8 cellular contexts compared by ENCODE assay signal in the genomic region with DNA sequence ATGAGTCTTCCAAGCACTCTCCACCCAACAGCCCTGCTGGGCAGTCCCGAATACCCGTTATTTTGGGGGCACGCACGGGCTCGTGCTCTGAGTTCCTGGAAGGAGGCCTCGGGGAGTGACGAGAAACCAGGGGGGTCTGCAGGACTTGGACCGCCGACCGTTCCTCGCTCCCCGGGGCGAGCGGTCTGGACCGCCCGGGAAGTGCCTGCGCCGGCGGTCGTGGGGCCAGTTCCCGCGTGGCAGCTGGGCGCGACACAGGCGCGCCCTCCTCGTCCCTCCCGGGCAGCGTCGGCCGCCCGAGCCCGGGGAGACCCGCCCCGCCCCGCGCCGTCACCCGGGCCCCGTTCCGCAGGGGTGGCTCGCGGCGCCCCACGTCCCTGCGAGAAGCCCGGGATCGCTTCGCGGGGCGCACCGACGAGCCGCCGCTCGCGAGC. TPM values are rescaled to one million over a fixed set of nuclear protein-coding genes. Genes with fewer than 3 reads are reported as not detected.
DNase-seq lines count a peak whose midpoint lies in the region; ATAC-seq and TF ChIP-seq lines count a peak whose summit lies in the region.

No MANE protein-coding gene starts in this region.

- CTCF ChIA-PET in AG04449 (lab: Yijun Ruan, JAX), result interaction anchor here (1.0 kb wide), 1 partner anchor 110 kb away, joined by 3 read pairs; no protein-coding TSS in a partner anchor

- POLR2A ChIA-PET in AG04449 (lab: Yijun Ruan, JAX), result interaction anchor here (1.2 to 2.1 kb wide), 4 partner anchors 48 to 112 kb away, joined by 3 to 7 read pairs (median 6); a partner anchor contains a TSS

- H3K36me3 ChIP-seq in SJSA1, result peaks cover 25% of the 10 kb centered on the region
- no peaks in the 10 kb centered on the region for H3K36me3 ChIP-seq in endodermal cell (ENCODE audit: control insufficient read depth, insufficient read depth, low read length)
- H3K36me3 ChIP-seq in urinary bladder (ENCODE audit: insufficient read depth), result no peaks in the 10 kb centered on the region

- H3K27me3 ChIP-seq in SJSA1 (replicated peaks) (no peaks in the 10 kb centered on the region), endodermal cell (ENCODE audit: control insufficient read depth, insufficient read depth, low read length, poor library complexity, severe bottlenecking) (peaks cover 32% of the 10 kb centered on the region), mononuclear cell (ENCODE audit: insufficient read depth, low read length) (peaks cover 7% of the 10 kb centered on the region)

- H3K9ac ChIP-seq in endodermal cell (ENCODE audit: extremely low read depth, low read length, poor library complexity, severe bottlenecking), result peak overlapping the region; percentile 63

- H3K9me3 ChIP-seq in SJSA1 (replicated peaks) (0 out of 2 replicates have a peak, but pooled peaks cover 4% of the 10 kb centered on the region), endodermal cell (ENCODE audit: control insufficient read depth, low read length) (no peaks in the 10 kb centered on the region), mononuclear cell (ENCODE audit: low read depth, low read length) (no peaks in the 10 kb centered on the region)

- H3K27ac Mint-ChIP-seq in endodermal cell, result no peak overlapping the region

- DNase-seq in AG04449 (ENCODE audit: low read depth, low spot score), result no peak
- DNase-seq in SJSA1 (ENCODE audit: low read depth in 1 of 2, low spot score in 2 of 2), result peak; percentile 44 to 76
- DNase-seq in endodermal cell, result peak; percentile 58
- no peak for DNase-seq in putamen (ENCODE audit: low spot score)

- H3K36me3 Mint-ChIP-seq in endodermal cell (ENCODE audit: low read depth), result no peaks in the 10 kb centered on the region

- H3K4me3 ChIP-seq in AG04449 (ENCODE audit: low read depth, low read length) (peak overlapping the region; percentile 78), SJSA1 (peak overlapping the region; percentile 99), endodermal cell (ENCODE audit: low read length) (peak overlapping the region; percentile 86), mononuclear cell (ENCODE audit: low read length) (peak overlapping the region; percentile 62), urinary bladder (ENCODE audit: low read depth, low read length) (peak overlapping the region; percentile 60)

- ATAC-seq in GM18858 (IDR thresholded peaks at IDR 0.05; ENCODE audit: unreplicated experiment) (peak; percentile 35), HG03066 (IDR thresholded peaks at IDR 0.05; ENCODE audit: low read depth, unreplicated experiment) (peak; percentile 31)

- TF ChIP-seq CTCF in AG04449 (IDR thresholded peaks at IDR 0.05; ENCODE audit: insufficient read depth, low read length, missing control alignments), result no peak
- TF ChIP-seq CTCF in endodermal cell (conservative IDR thresholded peaks at IDR 0.05), result no peak

- peaks cover 36% of the 10 kb centered on the region for H3K27me3 Mint-ChIP-seq in endodermal cell (ENCODE audit: insufficient read depth)

- H3K4me1 ChIP-seq in SJSA1 (replicated peaks), result peaks cover 30% of the 10 kb centered on the region
- no peaks in the 10 kb centered on the region for H3K4me1 ChIP-seq in endodermal cell (ENCODE audit: control insufficient read depth, insufficient read depth, low read length)
- H3K4me1 ChIP-seq in mononuclear cell (ENCODE audit: insufficient read depth, low read length), result peaks cover 21% of the 10 kb centered on the region
- H3K4me1 ChIP-seq in urinary bladder (ENCODE audit: insufficient read depth), result no peaks in the 10 kb centered on the region

- H3K4me3 Mint-ChIP-seq in endodermal cell, result peak overlapping the region; percentile 67

- H3K4me1 Mint-ChIP-seq in endodermal cell, result peaks cover 21% of the 10 kb centered on the region

- H3K27ac ChIP-seq in SJSA1 (peak overlapping the region; percentile 95), endodermal cell (ENCODE audit: low read depth, low read length) (peak overlapping the region; percentile 27), urinary bladder (ENCODE audit: low read depth) (peak overlapping the region; percentile 92)

- H3K9me3 Mint-ChIP-seq in endodermal cell, result no peaks in the 10 kb centered on the region

- 0 to 1% methylated on average over 27 to 57 of the region's 57 CpGs for WGBS in endodermal cell (ENCODE audit: insufficient coverage in 1 of 2, insufficient read length in 1 of 2), 2 experiments
- WGBS in urinary bladder, result under 1% methylated on average over 54 of the region's 57 CpGs

RNA-seq across cellular contexts. Expression of a gene that starts 0.4 kb away (rescaled TPM):
- 105 and 113 TPM in 2 replicates for total RNA-seq in SJSA1 (2014; rRNA removed; shearing (Covaris generic))
- total RNA-seq in endodermal cell, result 10 to 100 TPM; 11.9 to 13.8 TPM
- 31.3 TPM for polyA plus RNA-seq in endodermal cell (2013, experiment 1 of 2)
- 32.3 TPM for polyA plus RNA-seq in endodermal cell (2013, experiment 2 of 2)
- 22.6 TPM for total RNA-seq in mononuclear cell
- total RNA-seq in urinary bladder, result 124 TPM
- 15.1 TPM for polyA plus RNA-seq in urinary bladder

Comparison
In these comparisons a context has a peak if more than half of its experiments do, and no peak if none do; other contexts are left out.
1. DNase-seq: peak in SJSA1 (2 of 2) and endodermal cell (single experiment); none in AG04449 (single experiment) and putamen (single experiment).
2. H3K27ac ChIP-seq: peak in every context shown above with its lines; median percentile 95 in SJSA1; 92 in urinary bladder; 27 in endodermal cell.
3. Peak in every context shown above with its lines, with median percentiles within 50 percentile points of each other: H3K4me3 ChIP-seq.